Comparison of ENCODE assay signal across 8 cellular contexts in the genomic region with DNA sequence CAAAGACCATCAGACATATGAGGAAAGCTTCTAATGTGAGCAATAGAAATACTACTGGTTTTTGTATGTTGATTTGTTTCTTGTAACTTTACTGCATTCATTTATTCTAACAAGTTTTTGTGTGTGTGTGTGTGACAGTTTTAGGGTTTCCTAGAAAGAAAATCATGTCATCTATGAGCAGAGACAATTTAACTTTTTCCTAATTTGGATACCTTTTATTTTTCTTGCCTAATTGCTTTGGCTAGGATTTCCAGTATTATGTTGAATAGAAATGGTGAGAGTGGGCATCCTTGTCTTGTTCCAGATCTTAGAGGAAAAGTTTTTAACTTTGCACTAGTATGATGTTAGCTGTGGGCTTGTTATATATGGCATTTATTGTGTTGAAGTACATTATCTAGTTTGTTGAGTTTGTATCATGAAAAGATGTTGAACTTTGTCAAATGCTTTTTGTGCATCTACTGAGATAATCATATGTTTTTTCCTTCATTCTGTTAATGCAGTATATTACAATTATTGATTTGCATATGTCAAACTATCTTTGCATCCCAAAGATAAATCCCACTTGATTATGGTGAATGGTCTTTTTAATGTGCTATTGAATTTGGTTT.
"Had no signal": no experiment of that assay in that cellular context is flagged by ENCODE, and none has a peak within 500 bp of the region (broad histone marks: within the 10 kb centered on the region; RNA-seq: fewer than 3 reads in every experiment).

No MANE protein-coding gene starts in this region.

- H3K9ac ChIP-seq: GM23248, KMS-11 had no signal

- DNase-seq: GM23248, GOT3, H7 had no signal

- H3K9me3 ChIP-seq: HAP-1 had no signal

- H3K27ac Mint-ChIP-seq: IgD-negative memory B cell had no signal

- FAIRE-seq: HTR-8/SVneo had no signal

- H3K4me3 ChIP-seq: GM23248, HAP-1 had no signal

- ATAC-seq: HCT116 had no signal

- H2AFZ ChIP-seq: GM23248 had no signal

- H3K4me2 ChIP-seq: KMS-11 had no signal

- H3K27ac ChIP-seq: GM23248, KMS-11 had no signal

- H3K36me3 ChIP-seq: HAP-1 had no signal
